ENCODE assay signal across 15 cellular contexts in the genomic region with DNA sequence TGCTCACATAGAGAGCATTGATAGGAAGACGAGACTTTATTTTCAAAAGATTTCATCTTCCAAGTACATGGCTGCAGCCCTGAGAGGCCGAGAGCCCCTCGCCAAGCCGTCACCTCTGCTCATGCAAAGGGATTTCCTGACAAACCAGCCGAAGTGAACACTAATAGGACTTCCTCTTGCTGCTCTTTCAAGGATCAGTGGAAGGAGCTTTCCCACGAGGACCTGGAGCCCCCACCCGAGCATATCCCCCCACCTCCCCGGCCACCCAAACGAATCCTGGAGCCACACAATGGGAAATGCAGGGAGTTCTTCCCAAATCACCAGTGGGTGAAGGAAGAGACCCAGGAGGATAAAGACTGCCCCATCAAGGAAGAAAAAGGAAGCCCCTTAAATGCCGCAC.
DNase-seq lines count a peak whose midpoint lies in the region; ATAC-seq and TF ChIP-seq lines count a peak whose summit lies in the region.
"Had no signal": no experiment of that assay in that cellular context is flagged by ENCODE, and none has a peak within 500 bp of the region (broad histone marks: within the 10 kb centered on the region; RNA-seq: fewer than 3 reads in every experiment).

No MANE protein-coding gene starts in this region.

- H3K9me3 Mint-ChIP-seq in activated T-cell treated with anti-CD3 and anti-CD28 coated beads, Interleukin-2, amount 50 U/mL, for 24 hours, result no peaks in the 10 kb centered on the region
- no peaks in the 10 kb centered on the region for H3K9me3 Mint-ChIP-seq in stimulated activated naive B cell treated with anti-CD40 and anti-IgM and Interleukin-4, amounts not matched to agents 10 μg/mL and 1 μg/mL and 100 μg/mL, for 72 hours
- H3K9me3 Mint-ChIP-seq: CD8-positive, alpha-beta memory T cell had no signal

- peak overlapping the region; percentile 82 for H3K27ac Mint-ChIP-seq in activated T-cell treated with anti-CD3 and anti-CD28 coated beads, Interleukin-2, amount 50 U/mL, for 24 hours
- peak overlapping the region; percentile 86 for H3K27ac Mint-ChIP-seq in T-helper 17 cell
- H3K27ac Mint-ChIP-seq in stimulated activated naive B cell treated with anti-CD40 and anti-IgM and Interleukin-4, amounts not matched to agents 10 μg/mL and 1 μg/mL and 100 μg/mL, for 72 hours, result peak overlapping the region; percentile 39

- H2AFZ ChIP-seq in osteoblast (ENCODE audit: low read length), result no peak overlapping the region
- H2AFZ ChIP-seq: GM23248 had no signal

- peaks cover 49% of the 10 kb centered on the region for H3K79me2 ChIP-seq in osteoblast (ENCODE audit: insufficient read depth, low read length)

- H3K36me3 ChIP-seq in osteoblast (ENCODE audit: insufficient read depth, low read length) (peaks cover 88% of the 10 kb centered on the region), SJCRH30 (peaks cover 71% of the 10 kb centered on the region)

- TF ChIP-seq CTCF in osteoblast (IDR thresholded peaks at IDR 0.05; ENCODE audit: extremely low read depth, low read depth, low read length), result no peak

- DNase-seq in activated T-cell treated with anti-CD3 and anti-CD28 coated beads, Interleukin-2, amount 50 U/mL, for 24 hours, result no peak
- no peak for DNase-seq in activated T-cell treated with anti-CD3 and anti-CD28 coated beads, Interleukin-2, amount 50 U/mL, for 1 hour
- DNase-seq in T-helper 17 cell (no peak), osteoblast (ENCODE audit: insufficient read length, low spot score, missing footprints) (peak; percentile 9), AG08396 (ENCODE audit: low spot score) (no peak), SJCRH30 (no peak)
- DNase-seq in stimulated activated naive B cell treated with anti-CD40 and anti-IgM and Interleukin-4, amounts not matched to agents 10 μg/mL and 1 μg/mL and 100 μg/mL, for 72 hours, result no peak
- DNase-seq: NCI-H187, NCI-H2171 had no signal

- peaks cover 19% of the 10 kb centered on the region for H3K4me1 Mint-ChIP-seq in activated T-cell treated with anti-CD3 and anti-CD28 coated beads, Interleukin-2, amount 50 U/mL, for 24 hours (ENCODE audit: low read depth)
- peaks cover 8% of the 10 kb centered on the region for H3K4me1 Mint-ChIP-seq in T-helper 17 cell
- H3K4me1 Mint-ChIP-seq in stimulated activated naive B cell treated with anti-CD40 and anti-IgM and Interleukin-4, amounts not matched to agents 10 μg/mL and 1 μg/mL and 100 μg/mL, for 72 hours, result peaks cover 45 to 55% of the 10 kb centered on the region in 2 donors

- peaks cover 45% of the 10 kb centered on the region for H4K20me1 ChIP-seq in osteoblast (ENCODE audit: insufficient read depth, low read length)

- H3K4me2 ChIP-seq in osteoblast (ENCODE audit: insufficient read depth, low read length), result no peak overlapping the region
- H3K4me2 ChIP-seq: BLaER1 treated with 17β-estradiol and CSF1 and Interleukin-3, amounts not matched to agents 10 nM and 100 nM had no signal

- H3K4me3 Mint-ChIP-seq in activated T-cell treated with anti-CD3 and anti-CD28 coated beads, Interleukin-2, amount 50 U/mL, for 24 hours, result no peak overlapping the region
- H3K4me3 Mint-ChIP-seq in T-helper 17 cell, result peak overlapping the region; percentile 9
- no peak overlapping the region for H3K4me3 Mint-ChIP-seq in stimulated activated naive B cell treated with anti-CD40 and anti-IgM and Interleukin-4, amounts not matched to agents 10 μg/mL and 1 μg/mL and 100 μg/mL, for 72 hours
- H3K4me3 Mint-ChIP-seq: CD8-positive, alpha-beta memory T cell had no signal

- H3K4me3 ChIP-seq in osteoblast (ENCODE audit: insufficient read depth, low read length) (no peak overlapping the region), SJCRH30 (no peak overlapping the region)
- H3K4me3 ChIP-seq: BLaER1 treated with 17β-estradiol and CSF1 and Interleukin-3, amounts not matched to agents 10 nM and 100 nM; GM23248; K562 had no signal

- no peaks in the 10 kb centered on the region for H3K9me3 ChIP-seq in T-helper 17 cell (ENCODE audit: control insufficient read depth, low read length, poor library complexity, severe bottlenecking)
- H3K9me3 ChIP-seq in osteoblast (ENCODE audit: low read depth, low read length), result no peaks in the 10 kb centered on the region
- no peaks in the 10 kb centered on the region for H3K9me3 ChIP-seq in SJCRH30 (replicated peaks)
- H3K9me3 ChIP-seq: BLaER1 treated with 17β-estradiol and CSF1 and Interleukin-3, amounts not matched to agents 10 nM and 100 nM had no signal

- H3K27ac ChIP-seq in osteoblast (ENCODE audit: low read depth, low read length), result no peak overlapping the region
- H3K27ac ChIP-seq in SJCRH30, result no peak overlapping the region
- H3K27ac ChIP-seq: BLaER1 treated with 17β-estradiol and CSF1 and Interleukin-3, amounts not matched to agents 10 nM and 100 nM; GM23248; HL-60 had no signal

- no peak for ATAC-seq in T-helper 17 cell
- ATAC-seq in stimulated activated naive B cell treated with anti-CD40 and anti-IgM and Interleukin-4, amounts not matched to agents 10 μg/mL and 1 μg/mL and 100 μg/mL, for 72 hours (replicated peaks), result no peak
- no peak for ATAC-seq in GM18511 (IDR thresholded peaks at IDR 0.05; ENCODE audit: unreplicated experiment)

- H3K27me3 ChIP-seq in osteoblast (ENCODE audit: insufficient read depth, low read length) (no peaks in the 10 kb centered on the region), SJCRH30 (no peaks in the 10 kb centered on the region)
- H3K27me3 ChIP-seq: BLaER1 treated with 17β-estradiol and CSF1 and Interleukin-3, amounts not matched to agents 10 nM and 100 nM had no signal

- no peaks in the 10 kb centered on the region for H3K27me3 Mint-ChIP-seq in activated T-cell treated with anti-CD3 and anti-CD28 coated beads, Interleukin-2, amount 50 U/mL, for 24 hours
- no peaks in the 10 kb centered on the region for H3K27me3 Mint-ChIP-seq in T-helper 17 cell
- H3K27me3 Mint-ChIP-seq in stimulated activated naive B cell treated with anti-CD40 and anti-IgM and Interleukin-4, amounts not matched to agents 10 μg/mL and 1 μg/mL and 100 μg/mL, for 72 hours, result no peaks in the 10 kb centered on the region
- H3K27me3 Mint-ChIP-seq: CD8-positive, alpha-beta memory T cell had no signal

- H3K4me1 ChIP-seq in osteoblast (ENCODE audit: insufficient read depth, low read length), result peaks cover 10% of the 10 kb centered on the region
- no peaks in the 10 kb centered on the region for H3K4me1 ChIP-seq in SJCRH30

- H3K36me3 Mint-ChIP-seq in activated T-cell treated with anti-CD3 and anti-CD28 coated beads, Interleukin-2, amount 50 U/mL, for 24 hours (ENCODE audit: low read depth), result peaks cover 91% of the 10 kb centered on the region
- H3K36me3 Mint-ChIP-seq in T-helper 17 cell (ENCODE audit: low read depth), result peaks cover 5% of the 10 kb centered on the region
- peaks cover 60 to 79% of the 10 kb centered on the region in 2 donors for H3K36me3 Mint-ChIP-seq in stimulated activated naive B cell treated with anti-CD40 and anti-IgM and Interleukin-4, amounts not matched to agents 10 μg/mL and 1 μg/mL and 100 μg/mL, for 72 hours
